Comparison of ENCODE assay signal across 17 cellular contexts in the genomic region with DNA sequence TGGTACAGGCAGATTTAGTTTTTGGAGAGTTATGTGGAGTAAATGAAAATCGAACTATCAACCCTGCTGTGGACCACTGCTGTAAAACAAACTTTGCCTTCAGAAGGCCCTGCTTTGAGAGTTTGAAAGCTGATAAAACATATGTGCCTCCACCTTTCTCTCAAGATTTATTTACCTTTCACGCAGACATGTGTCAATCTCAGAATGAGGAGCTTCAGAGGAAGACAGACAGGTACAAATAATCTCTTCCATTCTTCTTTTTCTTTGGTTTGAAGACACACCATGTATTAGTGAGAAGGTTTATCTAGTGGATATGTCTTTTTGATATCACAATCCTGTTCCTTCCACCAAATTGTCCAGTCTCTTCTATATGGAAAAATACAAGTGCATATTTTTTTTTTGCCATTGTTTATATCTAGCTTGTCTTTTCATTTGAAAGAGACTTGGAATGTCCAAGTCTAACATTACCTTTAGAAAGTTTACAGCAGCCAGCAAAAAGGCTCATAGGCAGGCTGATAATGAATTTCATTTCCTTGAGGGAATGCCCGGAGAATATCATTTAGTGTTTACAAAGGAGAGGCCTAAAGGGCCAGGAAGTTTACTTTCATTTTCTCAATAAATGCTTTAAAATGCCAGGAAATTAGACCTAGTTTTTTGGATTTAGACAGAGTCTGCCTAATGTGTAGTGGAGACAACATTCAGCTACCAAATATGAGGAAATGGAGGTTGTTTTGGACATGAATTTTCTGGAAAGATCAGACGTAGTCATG. TPM values are rescaled to one million over a fixed set of nuclear protein-coding genes. Genes with fewer than 3 reads are reported as not detected.
A peak's percentile ranks its signal among the peaks of the same experiment; 100 is the strongest.
DNase-seq lines count a peak whose midpoint lies in the region; ATAC-seq, FAIRE-seq and TF ChIP-seq lines count a peak whose summit lies in the region.
"Had no signal": no experiment of that assay in that cellular context is flagged by ENCODE, and none has a peak within 500 bp of the region (broad histone marks: within the 10 kb centered on the region; RNA-seq: fewer than 3 reads in every experiment).

No MANE protein-coding gene starts in this region.

- no peaks in the 10 kb centered on the region for H4K20me1 ChIP-seq in GM12878 (ENCODE audit: control insufficient read depth, insufficient read depth)

- 63% methylated on average over 4 of the region's 4 CpGs for WGBS in GM12878 (ENCODE audit: insufficient coverage, insufficient replicate concordance, low lambda C conversion rate, missing lambda C conversion rate)

- ATAC-seq in GM12878: no peak
- ATAC-seq in left colon: peak; percentile 92
- ATAC-seq in GM18858 (IDR thresholded peaks at IDR 0.05; ENCODE audit: unreplicated experiment): no peak
- ATAC-seq: activated T-cell treated with anti-CD3 and anti-CD28 coated beads, Interleukin-2, amount 50 U/mL, for 72 hours had no signal

- no peaks in the 10 kb centered on the region for H3K4me1 ChIP-seq in GM12878 (ENCODE audit: control insufficient read depth, insufficient read depth, low read length)
- H3K4me1 ChIP-seq: ascending aorta had no signal

- H3K27ac ChIP-seq in AG04450 (ENCODE audit: low read depth, low read length) (no peak overlapping the region), GM12878 (ENCODE audit: control insufficient read depth, insufficient read depth) (no peak overlapping the region)
- H3K27ac ChIP-seq: ascending aorta had no signal

- H3K79me2 ChIP-seq in GM12878 (ENCODE audit: control insufficient read depth, insufficient read depth, low read length): no peaks in the 10 kb centered on the region

- TF ChIP-seq CTCF in AG04450 (IDR thresholded peaks at IDR 0.05; ENCODE audit: low read depth, low read length) (no peak), GM12878 (IDR thresholded peaks at IDR 0.05 in 2 of 3, conservative IDR thresholded peaks at IDR 0.05 in 1 of 3; ENCODE audit: control insufficient read depth in 2 of 3, extremely low read depth in 1 of 3, insufficient read depth in 1 of 3, low read depth in 3 of 3, low read length in 3 of 3) (no peak), GM10248 (IDR thresholded peaks at IDR 0.05; ENCODE audit: control extremely low read depth, extremely low read depth, low read depth, missing control alignments) (no peak)

- in situ Hi-C loops in GM12878 (cut with MboI): no loop called here

- intact Hi-C loops in GM12878 (cut with micrococcal nuclease; ENCODE audit: unreplicated experiment): no loop called here
- intact Hi-C loops in left colon (cut with DNase I, micrococcal nuclease): no loop called here

- H2AFZ ChIP-seq in GM12878 (ENCODE audit: control insufficient read depth, low read depth, low read length): peak overlapping the region; percentile 34; the same call in 1 of the 2 replicates

- no peak for TF ChIP-seq RAD21 in GM12878 (IDR thresholded peaks at IDR 0.05; ENCODE audit: insufficient read depth, low read depth, low read length)

- SMC1A ChIA-PET in GM12878 (lab: Charles Lee; ENCODE audit: uncharacterized antibody, unreplicated experiment): no interaction called here

- RAD21 ChIA-PET in GM12878 (lab: Charles Lee; ENCODE audit: unreplicated experiment): no interaction called here

- DNase-seq in AG04450 (ENCODE audit: low read depth, low spot score) (peak; percentile 2), LoVo (ENCODE audit: low spot score) (peak; percentile 15), GM12878 (ENCODE audit: low read depth, low spot score) (no peak), left colon (no peak), NCI-H1092 treated with DMSO at 0.1 percent for 48 hours (lab: John Stamatoyannopoulos, UW) (no peak), T-helper 9 cell (no peak), GM10248 (ENCODE audit: extremely low spot score) (no peak)
- DNase-seq: activated CD4-positive, CD25-positive, alpha-beta regulatory T cell treated with anti-CD3 and anti-CD28 coated beads, Interleukin-2, amount 50 U/mL, for 72 hours; activated T-cell treated with anti-CD3 and anti-CD28 coated beads, Interleukin-2, amount 50 U/mL, for 72 hours; DMS79 treated with DMSO at 0.1 percent for 48 hours; H7; NCI-H1930; stimulated activated CD4-positive, alpha-beta T cell treated with anti-CD3 and anti-CD28 coated beads, Interleukin-15, amount 100 ng/mL, for 24 hours had no signal

- no peak for FAIRE-seq in GM12878 (lab: Jason Lieb, UNC)

- BruUV-seq in GM12878 (replicated peaks; lab: Mats Ljungman, UMichigan): no TSS peak

- TF ChIP-seq EP300 in GM12878 (IDR thresholded peaks at IDR 0.05; ENCODE audit: borderline replicate concordance in 1 of 2, control insufficient read depth in 1 of 2, low read depth in 2 of 2, low read length in 2 of 2): no peak

- H3K4me2 ChIP-seq in GM12878 (ENCODE audit: control insufficient read depth, insufficient read depth): no peak overlapping the region

- no peak overlapping the region for H3K9ac ChIP-seq in GM12878 (ENCODE audit: control insufficient read depth, insufficient read depth, low read length)

- POLR2A ChIA-PET in AG04450 (lab: Yijun Ruan, JAX) (no interaction called here), GM12878 (lab: Charles Lee) (no interaction called here), GM10248 (lab: Yijun Ruan, JAX) (no interaction called here)

- H3K27me3 ChIP-seq in AG04450 (ENCODE audit: control insufficient read depth, insufficient read depth, low read length) (no peaks in the 10 kb centered on the region), GM12878 (replicated peaks in 1 of 2; ENCODE audit: control insufficient read depth in 2 of 2, insufficient read depth in 2 of 2, low read length in 1 of 2) (no peaks in the 10 kb centered on the region)
- H3K27me3 ChIP-seq: ascending aorta had no signal

- H3K9me3 ChIP-seq in AG04450 (ENCODE audit: control insufficient read depth, insufficient read depth, low read length): no peaks in the 10 kb centered on the region
- no peaks in the 10 kb centered on the region for H3K9me3 ChIP-seq in GM12878 (replicated peaks; ENCODE audit: control insufficient read depth, insufficient read depth, low read length)
- H3K9me3 ChIP-seq: ascending aorta had no signal

- CTCF ChIA-PET in AG04450 (lab: Charles Lee) (interaction anchor here (0.5 to 0.7 kb wide), 2 partner anchors 54 to 1776 kb away, joined by 3 to 4 read pairs; no protein-coding TSS in a partner anchor), GM12878 (lab: Yijun Ruan, JAX) (interaction anchor here (0.7 to 2.0 kb wide), 3 partner anchors 70 to 1083 kb away, joined by 3 to 4 read pairs (median 3); no protein-coding TSS in a partner anchor), GM10248 (lab: Yijun Ruan, JAX) (interaction anchor here (0.6 to 1.8 kb wide), 5 partner anchors 9 to 153 kb away, joined by 3 to 4 read pairs (median 3); no protein-coding TSS in a partner anchor)

- H3K4me3 ChIP-seq in AG04450 (ENCODE audit: low read depth, low read length): peak overlapping the region; percentile 15; the same call in 1 of the 2 replicates
- H3K4me3 ChIP-seq in GM12878: no peak overlapping the region
- H3K4me3 ChIP-seq: ascending aorta, lung had no signal

- TF ChIP-seq POLR2A in GM12878 (IDR thresholded peaks at IDR 0.05; ENCODE audit: low read depth, low read length): no peak

- no peaks in the 10 kb centered on the region for H3K36me3 ChIP-seq in GM12878 (ENCODE audit: control insufficient read depth in 2 of 2, insufficient read depth in 2 of 2, low read length in 1 of 2)
- H3K36me3 ChIP-seq: ascending aorta had no signal

TF ChIP-seq in GM12878, 131 proteins besides CTCF, POLR2A, EP300 and RAD21 (continues in another document):
- no peak for TF ChIP-seq FOXK2 (IDR thresholded peaks at IDR 0.05)
- no peak for TF ChIP-seq BACH1 (IDR thresholded peaks at IDR 0.05; ENCODE audit: borderline replicate concordance)
- TF ChIP-seq ATF3 (IDR thresholded peaks at IDR 0.05; ENCODE audit: borderline replicate concordance, extremely low read depth, low read depth, low read length): no peak
- TF ChIP-seq ZZZ3 (IDR thresholded peaks at IDR 0.05; ENCODE audit: control insufficient read depth, insufficient read length, low read depth): no peak
- TF ChIP-seq MXI1 (IDR thresholded peaks at IDR 0.05; ENCODE audit: low read depth, low read length): no peak
- TF ChIP-seq MYB (IDR thresholded peaks at IDR 0.05; ENCODE audit: borderline replicate concordance, low read depth, low read length): no peak

RNA-seq across cellular contexts. Expression of gene AFM, which starts 18.6 kb away (rescaled TPM):
- polyA plus RNA-seq in AG04450 (2011; rRNA removed) (not detected in 2 replicates), GM12878 (2011; rRNA removed) (not detected in 2 replicates), GM12878 (2014; fragmentation: Illumina TruSeq; extraction: Trizol) (not detected in 2 replicates), GM12878 (2014; fragmentation: Nextera tagmentation; extraction: Ambion mirVana) (not detected), GM12878 (2014; rRNA removed) (not detected in 2 replicates), GM12878 (2016; fragmentation: Nextera tagmentation; extraction: Ambion mirVana) (not detected)
- polyA minus RNA-seq in AG04450 (2011; rRNA and poly(A)+ RNA removed): not detected in 2 replicates
- not detected in 2 replicates for total RNA-seq in GM12878 (2013; cell fraction: nucleolus; rRNA removed)
- total RNA-seq in GM12878 (2014; rRNA removed) (not detected in 2 replicates), GM12878 (2014; rRNA removed; fragmentation: Illumina TruSeq; extraction: Trizol) (not detected in 2 replicates), GM12878 (2021) (not detected in 2 replicates), left colon (not detected)
- not detected for polyA plus RNA-seq in GM12878 (2011; ENCODE audit: low read depth)
- polyA plus RNA-seq in GM12878 (2011; cell fraction: cytosol; rRNA removed): not detected in 2 replicates
- not detected in 2 replicates for polyA plus RNA-seq in GM12878 (2011; cell fraction: nucleus; rRNA removed)
- polyA plus RNA-seq in GM12878 (2012): not detected in 2 replicates
- polyA minus RNA-seq in GM12878 (2011; rRNA and poly(A)+ RNA removed): not detected in 2 replicates
- not detected in 2 replicates for polyA minus RNA-seq in GM12878 (2011; cell fraction: cytosol; rRNA and poly(A)+ RNA removed)
- not detected in 2 replicates for polyA minus RNA-seq in GM12878 (2011; cell fraction: nucleus; rRNA and poly(A)+ RNA removed)
- total RNA-seq: activated T-cell treated with anti-CD3 and anti-CD28 coated beads, Interleukin-2, amount 50 U/mL, for 72 hours; ascending aorta; H7; ureter had no signal
- polyA plus RNA-seq: lung had no signal

Comparison
In these comparisons a context has a peak if more than half of its experiments do, and no peak if none do; other contexts are left out.
1. DNase-seq: peak in AG04450 (single experiment) and LoVo (single experiment); none in GM12878 (single experiment), left colon (0 of 2), NCI-H1092 treated with DMSO at 0.1 percent for 48 hours (single experiment), T-helper 9 cell (single experiment) and GM10248 (single experiment).